In the genomic region with DNA sequence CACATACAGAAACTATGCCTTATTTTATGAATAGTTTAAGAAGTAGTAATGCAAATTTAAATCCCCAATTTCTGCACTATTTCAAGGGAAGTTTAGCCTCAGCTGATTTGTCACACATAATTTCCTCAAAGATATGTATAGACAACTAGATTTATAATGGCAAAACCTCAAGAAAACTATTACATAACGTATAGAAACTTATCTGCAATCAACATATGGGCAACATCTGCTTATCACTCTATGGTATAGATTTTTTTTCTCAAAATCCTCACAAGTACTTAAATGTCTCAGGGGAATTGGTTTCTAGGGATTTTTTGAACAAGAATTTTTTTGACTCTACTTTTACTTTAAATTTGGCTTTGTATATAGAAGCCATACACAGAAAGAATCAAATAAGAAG, we compare ENCODE assay signal across 15 cellular contexts.
"Had no signal": no experiment of that assay in that cellular context is flagged by ENCODE, and none has a peak within 500 bp of the region (broad histone marks: within the 10 kb centered on the region; RNA-seq: fewer than 3 reads in every experiment).

No MANE protein-coding gene starts in this region.

- H3K36me3 ChIP-seq: gastroesophageal sphincter, left ventricle myocardium inferior had no signal

- H3K9me3 ChIP-seq: gastroesophageal sphincter, left ventricle myocardium inferior had no signal

- DNase-seq: activated CD4-positive, alpha-beta memory T cell treated with anti-CD3 and anti-CD28 coated beads for 36 hours; activated gamma-delta T cell treated with Interleukin-2 at 50 U/mL for 16 hours; activated naive CD8-positive, alpha-beta T cell treated with anti-CD3 and anti-CD28 coated beads, Interleukin-2, amount 10 ng/mL, durations not matched to agents 7 days and 5 days; activated T-cell treated with anti-CD3 and anti-CD28 coated beads, Interleukin-2, amount 50 U/mL, for 4 hours; effector CD4-positive, alpha-beta T cell; kidney; left ventricle myocardium inferior; mesendoderm; stimulated activated CD4-positive, alpha-beta T cell treated with anti-CD3 and anti-CD28 coated beads, Interleukin-2, amount 100 ng/mL, for 24 hours; stimulated activated naive B cell treated with anti-CD40 and anti-IgM and Interleukin-4, amounts not matched to agents 10 μg/mL and 1 μg/mL and 100 μg/mL, for 72 hours; T-helper 2 cell had no signal

- H3K4me1 ChIP-seq: gastroesophageal sphincter, left ventricle myocardium inferior had no signal

- H3K79me2 ChIP-seq: hepatocyte had no signal

- H3K27me3 ChIP-seq: gastroesophageal sphincter, hepatocyte had no signal

- ATAC-seq: activated T-cell treated with anti-CD3 and anti-CD28 coated beads, Interleukin-2, amount 50 U/mL, for 4 hours; gastroesophageal sphincter; sciatic nerve had no signal

- H2AFZ ChIP-seq: hepatocyte had no signal

- H3K27ac ChIP-seq: coronary artery, gastroesophageal sphincter, hepatocyte, left ventricle myocardium inferior had no signal

- H3K4me3 ChIP-seq: coronary artery, gastroesophageal sphincter, hepatocyte, left ventricle myocardium inferior had no signal
